In the genomic region with DNA sequence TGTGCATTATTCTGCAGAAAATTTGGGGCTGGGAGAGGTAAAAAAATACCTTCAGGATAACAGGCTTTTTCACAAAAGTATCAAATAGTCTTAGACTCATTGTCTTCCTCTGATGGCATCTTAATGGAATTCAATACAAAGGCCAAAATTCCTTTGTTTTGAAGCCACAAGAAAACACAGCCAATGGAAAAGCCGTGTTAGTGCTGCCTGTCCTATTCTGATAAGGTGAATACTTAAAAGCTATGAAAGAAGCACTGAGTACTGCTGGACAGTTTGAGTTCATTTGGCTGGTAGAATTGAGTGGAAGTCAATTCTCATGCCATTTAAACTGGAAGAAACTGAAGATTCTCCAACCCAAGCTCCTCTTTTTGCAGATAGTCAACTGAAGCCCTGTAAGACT, we compare ENCODE assay signal across 1 cellular context.
TF ChIP-seq lines count a peak whose summit lies in the region.

No MANE protein-coding gene starts in this region.

TF ChIP-seq in SK-N-SH treated with all-trans-retinoic acid at 6 μM for 48 hours, 23 proteins besides CTCF, POLR2A, EP300 and RAD21 (continued from another document):
- TF ChIP-seq, protein P1, sequence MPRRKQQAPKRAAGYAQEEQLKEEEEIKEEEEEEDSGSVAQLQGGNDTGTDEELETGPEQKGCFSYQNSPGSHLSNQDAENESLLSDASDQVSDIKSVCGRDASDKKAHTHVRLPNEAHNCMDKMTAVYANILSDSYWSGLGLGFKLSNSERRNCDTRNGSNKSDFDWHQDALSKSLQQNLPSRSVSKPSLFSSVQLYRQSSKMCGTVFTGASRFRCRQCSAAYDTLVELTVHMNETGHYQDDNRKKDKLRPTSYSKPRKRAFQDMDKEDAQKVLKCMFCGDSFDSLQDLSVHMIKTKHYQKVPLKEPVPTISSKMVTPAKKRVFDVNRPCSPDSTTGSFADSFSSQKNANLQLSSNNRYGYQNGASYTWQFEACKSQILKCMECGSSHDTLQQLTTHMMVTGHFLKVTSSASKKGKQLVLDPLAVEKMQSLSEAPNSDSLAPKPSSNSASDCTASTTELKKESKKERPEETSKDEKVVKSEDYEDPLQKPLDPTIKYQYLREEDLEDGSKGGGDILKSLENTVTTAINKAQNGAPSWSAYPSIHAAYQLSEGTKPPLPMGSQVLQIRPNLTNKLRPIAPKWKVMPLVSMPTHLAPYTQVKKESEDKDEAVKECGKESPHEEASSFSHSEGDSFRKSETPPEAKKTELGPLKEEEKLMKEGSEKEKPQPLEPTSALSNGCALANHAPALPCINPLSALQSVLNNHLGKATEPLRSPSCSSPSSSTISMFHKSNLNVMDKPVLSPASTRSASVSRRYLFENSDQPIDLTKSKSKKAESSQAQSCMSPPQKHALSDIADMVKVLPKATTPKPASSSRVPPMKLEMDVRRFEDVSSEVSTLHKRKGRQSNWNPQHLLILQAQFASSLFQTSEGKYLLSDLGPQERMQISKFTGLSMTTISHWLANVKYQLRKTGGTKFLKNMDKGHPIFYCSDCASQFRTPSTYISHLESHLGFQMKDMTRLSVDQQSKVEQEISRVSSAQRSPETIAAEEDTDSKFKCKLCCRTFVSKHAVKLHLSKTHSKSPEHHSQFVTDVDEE (CRISPR knock-in tag; IDR thresholded peaks at IDR 0.05): no peak
- TF ChIP-seq ZFP3 (CRISPR knock-in tag; IDR thresholded peaks at IDR 0.05): no peak
- no peak for TF ChIP-seq TOX (CRISPR knock-in tag; IDR thresholded peaks at IDR 0.05; ENCODE audit: borderline replicate concordance)
- TF ChIP-seq ISL1 (CRISPR knock-in tag; IDR thresholded peaks at IDR 0.05): no peak; the same call in 1 of the 2 replicates
- TF ChIP-seq, protein P2, sequence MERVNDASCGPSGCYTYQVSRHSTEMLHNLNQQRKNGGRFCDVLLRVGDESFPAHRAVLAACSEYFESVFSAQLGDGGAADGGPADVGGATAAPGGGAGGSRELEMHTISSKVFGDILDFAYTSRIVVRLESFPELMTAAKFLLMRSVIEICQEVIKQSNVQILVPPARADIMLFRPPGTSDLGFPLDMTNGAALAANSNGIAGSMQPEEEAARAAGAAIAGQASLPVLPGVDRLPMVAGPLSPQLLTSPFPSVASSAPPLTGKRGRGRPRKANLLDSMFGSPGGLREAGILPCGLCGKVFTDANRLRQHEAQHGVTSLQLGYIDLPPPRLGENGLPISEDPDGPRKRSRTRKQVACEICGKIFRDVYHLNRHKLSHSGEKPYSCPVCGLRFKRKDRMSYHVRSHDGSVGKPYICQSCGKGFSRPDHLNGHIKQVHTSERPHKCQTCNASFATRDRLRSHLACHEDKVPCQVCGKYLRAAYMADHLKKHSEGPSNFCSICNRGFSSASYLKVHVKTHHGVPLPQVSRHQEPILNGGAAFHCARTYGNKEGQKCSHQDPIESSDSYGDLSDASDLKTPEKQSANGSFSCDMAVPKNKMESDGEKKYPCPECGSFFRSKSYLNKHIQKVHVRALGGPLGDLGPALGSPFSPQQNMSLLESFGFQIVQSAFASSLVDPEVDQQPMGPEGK (CRISPR knock-in tag; IDR thresholded peaks at IDR 0.05; ENCODE audit: borderline replicate concordance): no peak
